Comparison of ENCODE assay signal across 26 cellular contexts in genomic region chr5:38534122-38534408, GRCh38. TPM values are rescaled to one million over a fixed set of nuclear protein-coding genes. Genes with fewer than 3 reads are reported as not detected.
DNase-seq lines count a peak whose midpoint lies in the region; ATAC-seq, FAIRE-seq and TF ChIP-seq lines count a peak whose summit lies in the region.
"Had no signal": no experiment of that assay in that cellular context is flagged by ENCODE, and none has a peak within 500 bp of the region (broad histone marks: within the 10 kb centered on the region; RNA-seq: fewer than 3 reads in every experiment).

No MANE protein-coding gene starts in this region.

- 65% methylated on average over 1 of the region's 1 CpG for WGBS in HepG2 (ENCODE audit: low lambda C conversion rate)
- WGBS in right lobe of liver (ENCODE audit: insufficient coverage, low coverage, low lambda C conversion rate, missing lambda C conversion rate): 71% methylated on average over 1 of the region's 1 CpG

- no peaks in the 10 kb centered on the region for H3K27me3 ChIP-seq in HepG2 (ENCODE audit: control insufficient read depth in 1 of 2, insufficient read depth in 2 of 2, low read length in 2 of 2)
- H3K27me3 ChIP-seq in right lobe of liver: no peaks in the 10 kb centered on the region
- H3K27me3 ChIP-seq: Peyer's patch had no signal

- H3K36me3 Mint-ChIP-seq in endothelial cell (ENCODE audit: low read depth, unreplicated experiment): no peaks in the 10 kb centered on the region
- peaks cover 14% of the 10 kb centered on the region for H3K36me3 Mint-ChIP-seq in nephron progenitor cell (ENCODE audit: low read depth)
- peaks cover 8% of the 10 kb centered on the region for H3K36me3 Mint-ChIP-seq in WTC11
- H3K36me3 Mint-ChIP-seq: CD8-positive, alpha-beta T cell had no signal

- POLR2A ChIA-PET in HepG2 (lab: Yijun Ruan, JAX) (interaction anchor here (1.3 to 5.9 kb wide), 4 partner anchors 12 to 65 kb away, joined by 3 to 59 read pairs (median 11); no protein-coding TSS in a partner anchor), WTC11 (lab: Charles Lee) (no interaction called here)

- H3K4me3 ChIP-seq in HepG2 (replicated peaks in 1 of 3; ENCODE audit: insufficient read depth in 1 of 3, low read depth in 2 of 3, low read length in 3 of 3): peak overlapping the region in 1 of 3 experiments; percentile 62; a peak in 1 of 6 replicates
- H3K4me3 ChIP-seq in right lobe of liver: no peak overlapping the region
- H3K4me3 ChIP-seq: BLaER1 treated with 17β-estradiol and CSF1 and Interleukin-3, amounts not matched to agents 10 nM and 100 nM; GM23248; Peyer's patch had no signal

- H3K4me2 ChIP-seq in HepG2 (ENCODE audit: low read depth, low read length): peak overlapping the region; percentile 87
- H3K4me2 ChIP-seq: BLaER1 treated with 17β-estradiol and CSF1 and Interleukin-3, amounts not matched to agents 10 nM and 100 nM had no signal

- H3K27ac ChIP-seq in HepG2 (ENCODE audit: extremely low read length, insufficient read depth, low read length): peak overlapping the region; percentile 99
- no peak overlapping the region for H3K27ac ChIP-seq in right lobe of liver
- H3K27ac ChIP-seq: BLaER1 treated with 17β-estradiol and CSF1 and Interleukin-3, amounts not matched to agents 10 nM and 100 nM; GM23248; Peyer's patch had no signal

- H3K27me3 Mint-ChIP-seq in endothelial cell (ENCODE audit: unreplicated experiment): no peaks in the 10 kb centered on the region
- H3K27me3 Mint-ChIP-seq in nephron progenitor cell (ENCODE audit: low read depth, poor library complexity): no peaks in the 10 kb centered on the region
- no peaks in the 10 kb centered on the region for H3K27me3 Mint-ChIP-seq in WTC11 (ENCODE audit: low read depth)

- BruUV-seq in HepG2 (replicated peaks; lab: Mats Ljungman, UMichigan): no TSS peak

- H4K20me1 ChIP-seq in HepG2 (ENCODE audit: insufficient read depth, low read length): no peaks in the 10 kb centered on the region
- H4K20me1 ChIP-seq: BLaER1 treated with 17β-estradiol and CSF1 and Interleukin-3, amounts not matched to agents 10 nM and 100 nM had no signal

- H3K9me3 ChIP-seq in HepG2 (ENCODE audit: low read length) (peaks cover 8% of the 10 kb centered on the region), right lobe of liver (no peaks in the 10 kb centered on the region)
- H3K9me3 ChIP-seq: Peyer's patch had no signal

- ATAC-seq in HepG2: no peak
- ATAC-seq in right lobe of liver: no peak
- ATAC-seq in WTC11: no peak
- no peak for ATAC-seq in GM21447 (IDR thresholded peaks at IDR 0.05; ENCODE audit: unreplicated experiment)
- ATAC-seq: CD8-positive, alpha-beta T cell; SK-N-SH treated with all-trans-retinoic acid at 6 μM for 48 hours had no signal

- H2AFZ ChIP-seq in HepG2 (ENCODE audit: low read length): no peak overlapping the region
- H2AFZ ChIP-seq: GM23248 had no signal

- no peak for TF ChIP-seq EP300 in HepG2 (IDR thresholded peaks at IDR 0.05; ENCODE audit: low read depth in 2 of 2, low read length in 2 of 2)
- TF ChIP-seq EP300 in HepG2 (CRISPR knock-in tag; IDR thresholded peaks at IDR 0.05; ENCODE audit: borderline replicate concordance): no peak

- H3K9me3 Mint-ChIP-seq in endothelial cell (ENCODE audit: unreplicated experiment): no peaks in the 10 kb centered on the region
- H3K9me3 Mint-ChIP-seq in nephron progenitor cell: peaks cover 13% of the 10 kb centered on the region
- peaks cover 8% of the 10 kb centered on the region for H3K9me3 Mint-ChIP-seq in WTC11
- H3K9me3 Mint-ChIP-seq: CD8-positive, alpha-beta T cell had no signal

- peak overlapping the region; percentile 74 for H3K9ac ChIP-seq in HepG2 (ENCODE audit: insufficient read depth, low read depth, low read length)
- H3K9ac ChIP-seq: BLaER1 treated with 17β-estradiol and CSF1 and Interleukin-3, amounts not matched to agents 10 nM and 100 nM; GM23248 had no signal

- peaks cover 88% of the 10 kb centered on the region for H3K79me2 ChIP-seq in HepG2 (ENCODE audit: insufficient read depth, low read length)

- TF ChIP-seq CTCF in HepG2 (CRISPR knock-in tag; IDR thresholded peaks at IDR 0.05) (no peak), right lobe of liver (IDR thresholded peaks at IDR 0.05) (no peak), endothelial cell (IDR thresholded peaks at IDR 0.05; ENCODE audit: unreplicated experiment) (no peak), nephron progenitor cell (IDR thresholded peaks at IDR 0.05) (no peak), WTC11 (IDR thresholded peaks at IDR 0.05) (no peak)

- CTCF ChIA-PET in HepG2 (lab: Yijun Ruan, JAX; ENCODE audit: low intra/inter-chr PET ratio, low total read pairs): interaction anchor here (2.2 kb wide), 1 partner anchor 17 kb away, joined by 6 read pairs; no protein-coding TSS in a partner anchor
- CTCF ChIA-PET in WTC11 (lab: Charles Lee): interaction anchor here (0.6 to 3.3 kb wide), 2 partner anchors 92 to 113 kb away, joined by 3 to 13 read pairs; no protein-coding TSS in a partner anchor

- intact Hi-C loops in HepG2 (cut with micrococcal nuclease; ENCODE audit: unreplicated experiment) (no loop called here), right lobe of liver (cut with DNase I) (no loop called here)

- H3K36me3 ChIP-seq in HepG2 (replicated peaks in 1 of 2; ENCODE audit: control insufficient read depth in 1 of 2, insufficient read depth in 2 of 2, low read length in 2 of 2) (no peaks in the 10 kb centered on the region), right lobe of liver (no peaks in the 10 kb centered on the region)
- H3K36me3 ChIP-seq: BLaER1 treated with 17β-estradiol and CSF1 and Interleukin-3, amounts not matched to agents 10 nM and 100 nM; Peyer's patch had no signal

- H3K27ac Mint-ChIP-seq in endothelial cell (ENCODE audit: unreplicated experiment) (peak overlapping the region; percentile 61), nephron progenitor cell (peak overlapping the region; percentile 39), WTC11 (no peak overlapping the region; the same call in 1 of the 2 replicates)
- H3K27ac Mint-ChIP-seq: CD8-positive, alpha-beta T cell had no signal

- peaks cover 37% of the 10 kb centered on the region for H3K4me1 Mint-ChIP-seq in endothelial cell (ENCODE audit: unreplicated experiment)
- H3K4me1 Mint-ChIP-seq in nephron progenitor cell: peaks cover 24% of the 10 kb centered on the region
- peaks cover 63% of the 10 kb centered on the region for H3K4me1 Mint-ChIP-seq in WTC11

- in situ Hi-C loops in HepG2 (cut with HindIII; ENCODE audit: extremely low pct_ligation_motif_present, low pct_unique_long_range_greater_than_20kb): no loop called here

- H3K4me3 Mint-ChIP-seq in endothelial cell (ENCODE audit: unreplicated experiment) (no peak overlapping the region), nephron progenitor cell (no peak overlapping the region), WTC11 (no peak overlapping the region)
- H3K4me3 Mint-ChIP-seq: CD8-positive, alpha-beta T cell had no signal

- no peak for FAIRE-seq in HepG2 (lab: Jason Lieb, UNC)

- H3K4me1 ChIP-seq in HepG2 (ENCODE audit: insufficient read depth, low read length): peaks cover 81% of the 10 kb centered on the region
- H3K4me1 ChIP-seq in right lobe of liver: no peaks in the 10 kb centered on the region
- H3K4me1 ChIP-seq: BLaER1 treated with 17β-estradiol and CSF1 and Interleukin-3, amounts not matched to agents 10 nM and 100 nM; Peyer's patch had no signal

- TF ChIP-seq POLR2A in HepG2 (IDR thresholded peaks at IDR 0.05; ENCODE audit: insufficient read depth in 1 of 2, low read depth in 2 of 2, low read length in 2 of 2): no peak
- no peak for TF ChIP-seq POLR2A in right lobe of liver (IDR thresholded peaks at IDR 0.05)

- TF ChIP-seq RAD21 in HepG2 (CRISPR knock-in tag; IDR thresholded peaks at IDR 0.05): no peak

- DNase-seq in HepG2 (ENCODE audit: low spot score): no peak
- DNase-seq in right lobe of liver: no peak
- DNase-seq in endothelial cell (ENCODE audit: low spot score): no peak
- DNase-seq in nephron progenitor cell: no peak
- DNase-seq in NCI-H510A (lab: John Stamatoyannopoulos, UW): no peak
- no peak for DNase-seq in WTC11 (ENCODE audit: low spot score)
- DNase-seq in activated gamma-delta T cell (lab: John Stamatoyannopoulos, UW): no peak
- DNase-seq: 8988T; Calu3; CD8-positive, alpha-beta T cell; DMS153; GDM1; GM23248; HCEC 1CT; KG1; NCI-H1092; NCI-H1436; NCI-H187 treated with DMSO at 0.1 percent for 48 hours; NCI-H2107; NCI-H2227 treated with DMSO at 0.1 percent for 48 hours; NCI-H82; Peyer's patch had no signal

TF ChIP-seq in HepG2, 621 proteins besides CTCF, POLR2A, EP300 and RAD21 (continues in another document):
- no peak for TF ChIP-seq ZNF550 (CRISPR knock-in tag; IDR thresholded peaks at IDR 0.05; ENCODE audit: borderline replicate concordance)
- no peak for TF ChIP-seq ZNF225 (CRISPR knock-in tag; IDR thresholded peaks at IDR 0.05)

RNA-seq across cellular contexts. Expression of gene LIFR, which starts 22.4 kb away (rescaled TPM):
- 20.1 and 25.2 TPM in 2 replicates for total RNA-seq in HepG2 (2016; rRNA removed; fragmentation: Illumina TruSeq; extraction: Trizol)
- total RNA-seq in HepG2 (2016; cell fraction: cytosol; rRNA removed; fragmentation: Illumina TruSeq; extraction: Trizol; ENCODE audit: low read depth): 58.4 and 67.4 TPM in 2 replicates
- total RNA-seq in HepG2 (2016; cell fraction: insoluble cytoplasmic fraction; rRNA removed; fragmentation: Illumina TruSeq; extraction: Trizol): 20.0 and 23.0 TPM in 2 replicates
- 31.5 and 38.0 TPM in 2 replicates for total RNA-seq in HepG2 (2016; cell fraction: membrane; rRNA removed; fragmentation: Illumina TruSeq; extraction: Trizol)
- 39.8 and 44.4 TPM in 2 replicates for total RNA-seq in HepG2 (2016; cell fraction: nucleus; rRNA removed; fragmentation: Illumina TruSeq; extraction: Trizol)
- 5.0 and 6.3 TPM in 2 replicates for polyA plus RNA-seq in HepG2 (2011; rRNA removed)
- 1.9 and 3.2 TPM in 2 replicates for polyA plus RNA-seq in HepG2 (2011; cell fraction: cytosol; rRNA removed)
- polyA plus RNA-seq in HepG2 (2011; cell fraction: nucleus; rRNA removed): 6.5 and 8.0 TPM in 2 replicates
- 7.6 and 12.3 TPM in 2 replicates for polyA plus RNA-seq in HepG2 (2012)
- 0.20 and 0.28 TPM in 2 replicates for polyA plus RNA-seq in HepG2 (2016; cell fraction: cytosol; fragmentation: Illumina TruSeq; extraction: Trizol; ENCODE audit: low read depth)
- polyA plus RNA-seq in HepG2 (2016; cell fraction: insoluble cytoplasmic fraction; fragmentation: Illumina TruSeq; extraction: Trizol; ENCODE audit: low read depth): 6.5 and 7.1 TPM in 2 replicates
- polyA plus RNA-seq in HepG2 (2016; cell fraction: membrane; fragmentation: Illumina TruSeq; extraction: Trizol; ENCODE audit: low read depth): 1.1 TPM in 2 replicates
- 19.2 and 20.0 TPM in 2 replicates for polyA plus RNA-seq in HepG2 (2016; cell fraction: nucleus; fragmentation: Illumina TruSeq; extraction: Trizol; ENCODE audit: insufficient read depth, low read depth)
- polyA minus RNA-seq in HepG2 (2011; rRNA and poly(A)+ RNA removed; ENCODE audit: low replicate concordance): 15.0 and 54.2 TPM in 2 replicates
- 17.8 and 19.0 TPM in 2 replicates for polyA minus RNA-seq in HepG2 (2011; cell fraction: cytosol; rRNA and poly(A)+ RNA removed)
- 63.7 and 65.9 TPM in 2 replicates for polyA minus RNA-seq in HepG2 (2011; cell fraction: nucleus; rRNA and poly(A)+ RNA removed)
- 10 to 100 TPM; 14.3 to 52.1 (median 28.2) TPM for total RNA-seq in right lobe of liver
- 96.0 TPM for total RNA-seq in endothelial cell (ENCODE audit: unreplicated experiment)
- 12.9 to 14.4 TPM (median 13.7 TPM) in 3 replicates for total RNA-seq in WTC11 (2021)
- total RNA-seq: CD8-positive, alpha-beta T cell; OCI-LY7 had no signal

Comparison
In these comparisons a context has a peak if more than half of its experiments do, and no peak if none do; other contexts are left out.
1. Of the 50 proteins assayed by ChIP-seq in both HepG2 and WTC11: peak only in HepG2: FOXJ3; only in WTC11: none; in both: none; in neither: 49.